In genomic region chr11:86955111-86955673, GRCh38 we compare ENCODE assay signal across 1 cellular context.
TF ChIP-seq lines count a peak whose summit lies in the region.

Gene FZD4 (minus strand): TSS chr11:86955395. CDS start chr11:86955085, 310 bp downstream.

TF ChIP-seq in K562, 482 proteins besides CTCF, POLR2A, EP300 and RAD21 (continued from another document and continues in another):
- no peak for TF ChIP-seq TCF3 (CRISPR knock-in tag; IDR thresholded peaks at IDR 0.05)
- TF ChIP-seq MECOM (CRISPR knock-in tag; IDR thresholded peaks at IDR 0.05), result no peak
- TF ChIP-seq RB1 (IDR thresholded peaks at IDR 0.05; ENCODE audit: low read depth), result peak; percentile 64; the same call in 1 of the 2 replicates
- no peak for TF ChIP-seq NFE2L1 (tag; IDR thresholded peaks at IDR 0.05; ENCODE audit: borderline replicate concordance, low read depth)
- TF ChIP-seq ZMIZ1 (IDR thresholded peaks at IDR 0.05; ENCODE audit: low read depth in 2 of 2, low read length in 2 of 2), result no peak
- TF ChIP-seq MAFK (IDR thresholded peaks at IDR 0.05; ENCODE audit: low read length), result no peak
- TF ChIP-seq EGR1 (conservative IDR thresholded peaks at IDR 0.05), result 0 out of 2 replicates have a peak, but pooled peaks have one; percentile 12
- TF ChIP-seq SIN3B (IDR thresholded peaks at IDR 0.05; ENCODE audit: low read depth), result no peak
- TF ChIP-seq RFX1 (IDR thresholded peaks at IDR 0.05), result no peak
- no peak for TF ChIP-seq THRA (IDR thresholded peaks at IDR 0.05)
- TF ChIP-seq ZKSCAN1 (IDR thresholded peaks at IDR 0.05; ENCODE audit: low read depth, low read length), result no peak
- no peak for TF ChIP-seq RBM39 (optimal IDR thresholded peaks at IDR 0.05; ENCODE audit: low read depth, low read length)
- no peak for TF ChIP-seq ZNF707 (CRISPR knock-in tag; conservative IDR thresholded peaks at IDR 0.05)
- no peak for TF ChIP-seq ZNF146 (CRISPR knock-in tag; IDR thresholded peaks at IDR 0.05; ENCODE audit: unreplicated experiment)
- TF ChIP-seq C11orf30 (IDR thresholded peaks at IDR 0.05; ENCODE audit: low read depth), result no peak
- TF ChIP-seq CREB1 (IDR thresholded peaks at IDR 0.05), result 0 out of 2 replicates have a peak, but pooled peaks have one; percentile 28
- no peak for TF ChIP-seq CREB1 (CRISPR knock-in tag; IDR thresholded peaks at IDR 0.05)
- no peak; the same call in 1 of the 2 replicates for TF ChIP-seq ETS1 (conservative IDR thresholded peaks at IDR 0.05; ENCODE audit: control insufficient read depth, low read depth, low read length)
- TF ChIP-seq CXXC5 (CRISPR knock-in tag; IDR thresholded peaks at IDR 0.05), result peak; percentile 94
- peak in 1 of 2 experiments; percentile 30; a peak in 1 of 4 replicates for TF ChIP-seq MAZ (CRISPR knock-in tag; conservative IDR thresholded peaks at IDR 0.05 in 1 of 2, IDR thresholded peaks at IDR 0.05 in 1 of 2)
- no peak for TF ChIP-seq TOE1 (IDR thresholded peaks at IDR 0.05; ENCODE audit: borderline replicate concordance)
- TF ChIP-seq TOE1 (CRISPR knock-in tag; IDR thresholded peaks at IDR 0.05; ENCODE audit: borderline replicate concordance, low read depth), result no peak
- TF ChIP-seq ZNF311 (CRISPR knock-in tag; IDR thresholded peaks at IDR 0.05), result no peak
- no peak for TF ChIP-seq TEAD4 (IDR thresholded peaks at IDR 0.05; ENCODE audit: low read length)
- no peak for TF ChIP-seq TEAD4 (CRISPR knock-in tag; IDR thresholded peaks at IDR 0.05; ENCODE audit: borderline replicate concordance)
- no peak for TF ChIP-seq TSHZ1 (CRISPR knock-in tag; IDR thresholded peaks at IDR 0.05)
- peak; percentile 22; the same call in 1 of the 2 replicates for TF ChIP-seq ZNF592 (IDR thresholded peaks at IDR 0.05)
- 0 out of 2 replicates have a peak, but pooled peaks have one; percentile 25 for TF ChIP-seq ZNF24 (IDR thresholded peaks at IDR 0.05)
- 0 out of 2 replicates have a peak, but pooled peaks have one; percentile 32 for TF ChIP-seq RNF2 (IDR thresholded peaks at IDR 0.05)
- no peak for TF ChIP-seq BACH1 (tag; IDR thresholded peaks at IDR 0.05)
- TF ChIP-seq XRCC5 (IDR thresholded peaks at IDR 0.05; ENCODE audit: low read depth, low read length), result no peak
- no peak for TF ChIP-seq CREB3 (tag; conservative IDR thresholded peaks at IDR 0.05; ENCODE audit: low read depth)
- no peak for TF ChIP-seq KAT8 (IDR thresholded peaks at IDR 0.05; ENCODE audit: low read depth)
- no peak for TF ChIP-seq AFF1 (IDR thresholded peaks at IDR 0.05; ENCODE audit: low read depth in 1 of 2, partially characterized antibody in 2 of 2)
- TF ChIP-seq ZNF668 (CRISPR knock-in tag; IDR thresholded peaks at IDR 0.05), result no peak
- TF ChIP-seq RCOR1 (IDR thresholded peaks at IDR 0.05; ENCODE audit: borderline replicate concordance in 1 of 2, low read depth in 2 of 2, low read length in 2 of 2), result no peak
- no peak for TF ChIP-seq HDAC3 (IDR thresholded peaks at IDR 0.05; ENCODE audit: borderline replicate concordance, partially characterized antibody)
- peak; percentile 49 for TF ChIP-seq NFYB (IDR thresholded peaks at IDR 0.05; ENCODE audit: extremely low read depth, insufficient read length)
- TF ChIP-seq SNAPC5 (CRISPR knock-in tag; IDR thresholded peaks at IDR 0.05), result no peak
- TF ChIP-seq MLX (CRISPR knock-in tag; conservative IDR thresholded peaks at IDR 0.05), result 0 out of 4 replicates have a peak, but pooled peaks of 1 of the 2 experiments have one; percentile 48
- TF ChIP-seq ZFPM2 (CRISPR knock-in tag; IDR thresholded peaks at IDR 0.05), result 0 out of 2 replicates have a peak, but pooled peaks have one; percentile 54
- TF ChIP-seq OTX1 (CRISPR knock-in tag; IDR thresholded peaks at IDR 0.05), result no peak
- no peak for TF ChIP-seq ZNF3 (CRISPR knock-in tag; IDR thresholded peaks at IDR 0.05)
- peak; percentile 60 for TF ChIP-seq RBBP5 (IDR thresholded peaks at IDR 0.05; ENCODE audit: borderline replicate concordance, insufficient read depth, low read length, poor library complexity, severe bottlenecking)
- TF ChIP-seq XRCC4 (IDR thresholded peaks at IDR 0.05; ENCODE audit: extremely low read depth, insufficient read depth, insufficient read length), result no peak
